Comparison of ENCODE assay signal across 18 cellular contexts in the genomic region with DNA sequence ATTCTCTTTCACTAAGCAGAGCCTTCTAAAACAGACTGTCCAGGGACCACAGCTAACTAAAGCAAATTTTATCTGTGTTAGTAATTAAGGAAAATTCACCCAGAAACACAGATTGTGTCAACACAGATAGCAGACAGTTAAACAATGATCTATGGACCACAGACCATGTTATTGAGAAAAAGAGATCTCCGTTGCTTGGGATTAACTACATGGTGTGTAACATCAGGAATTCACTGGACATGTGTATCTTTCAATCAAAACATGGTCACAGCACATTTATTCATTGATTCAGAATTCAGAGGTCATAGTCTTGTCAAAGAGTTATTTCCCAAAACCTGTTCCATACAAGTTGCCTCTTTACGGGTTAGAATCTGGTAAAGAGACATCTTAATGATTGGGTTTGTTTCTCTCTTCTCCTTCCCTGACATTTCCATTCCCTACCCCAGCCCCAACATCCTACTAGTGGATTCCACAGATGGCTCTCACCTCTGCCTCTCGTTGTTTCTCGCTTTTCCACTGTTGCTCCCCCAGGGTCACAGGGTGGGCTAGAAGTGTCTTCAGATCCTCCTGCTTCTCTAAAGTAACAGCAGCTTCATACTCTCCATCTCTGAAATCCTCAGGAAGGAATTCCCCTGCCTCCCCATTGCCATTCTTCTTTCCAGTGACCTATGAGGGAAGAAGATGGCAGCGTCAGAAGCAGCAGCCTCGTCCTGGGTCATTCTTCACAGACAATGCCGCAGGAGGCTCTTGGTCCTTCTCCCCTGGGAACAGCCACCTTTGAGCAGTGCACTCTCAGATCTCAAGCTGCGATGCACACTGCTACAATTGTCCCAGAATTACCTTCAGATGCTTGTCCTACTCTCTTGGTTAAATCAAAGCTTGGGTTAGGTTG. TPM values are rescaled to one million over a fixed set of nuclear protein-coding genes. Genes with fewer than 3 reads are reported as not detected.
DNase-seq lines count a peak whose midpoint lies in the region; ATAC-seq and TF ChIP-seq lines count a peak whose summit lies in the region.
"Had no signal": no experiment of that assay in that cellular context is flagged by ENCODE, and none has a peak within 500 bp of the region (broad histone marks: within the 10 kb centered on the region; RNA-seq: fewer than 3 reads in every experiment).

No MANE protein-coding gene starts in this region.

- H3K9me3 ChIP-seq in GM23248 (ENCODE audit: low read depth) (no peaks in the 10 kb centered on the region), SJSA1 (replicated peaks) (no peaks in the 10 kb centered on the region), right atrium auricular region (no peaks in the 10 kb centered on the region), BE2C (no peaks in the 10 kb centered on the region)
- H3K9me3 ChIP-seq: left lung, testis had no signal

- no peak overlapping the region for H3K4me3 ChIP-seq in GM23248
- peak overlapping the region; percentile 25 for H3K4me3 ChIP-seq in SJSA1
- H3K4me3 ChIP-seq in right atrium auricular region = peak overlapping the region; percentile 54 to 57
- no peak overlapping the region for H3K4me3 ChIP-seq in BE2C (ENCODE audit: low read depth, low read length)
- H3K4me3 ChIP-seq: K562, left lung, testis had no signal

- H3K79me2 ChIP-seq in GM23248 (ENCODE audit: insufficient read depth) = no peaks in the 10 kb centered on the region

- no peaks in the 10 kb centered on the region for H3K9me2 ChIP-seq in GM23248 (ENCODE audit: insufficient read depth)

- H4K20me1 ChIP-seq in GM23248 (ENCODE audit: insufficient read depth) = no peaks in the 10 kb centered on the region

- no peak overlapping the region for H3K9ac ChIP-seq in GM23248

- 94 to 96% methylated on average over 8 of the region's 8 CpGs for WGBS in GM23248 (ENCODE audit: low coverage in 1 of 2, low lambda C conversion rate in 2 of 2, missing lambda C conversion rate in 2 of 2), 2 experiments

- DNase-seq in GM23248 (no peak), SJSA1 (ENCODE audit: low read depth in 1 of 2, low spot score in 2 of 2) (peak in 1 of 2 experiments; percentile 19), right atrium auricular region (ENCODE audit: low spot score) (no peak), renal cortical epithelial cell (ENCODE audit: low read depth) (peak; percentile 7), AG08395 (ENCODE audit: low spot score) (no peak), BE2C (no peak)
- DNase-seq: activated CD4-positive, alpha-beta memory T cell treated with anti-CD3 and anti-CD28 coated beads for 36 hours; activated T-cell treated with anti-CD3 and anti-CD28 coated beads, Interleukin-2, amount 50 U/mL, for 48 hours; left lung; naive thymus-derived CD8-positive, alpha-beta T cell; NCI-H774; retina; stimulated activated CD4-positive, alpha-beta T cell treated with anti-CD3 and anti-CD28 coated beads, Interleukin-4, amount 100 ng/mL, for 4 hours; testis had no signal

- no peak overlapping the region; the same call in 1 of the 2 replicates for H2AFZ ChIP-seq in GM23248

- ATAC-seq in HG02759 (IDR thresholded peaks at IDR 0.05; ENCODE audit: unreplicated experiment) = no peak
- ATAC-seq in HG03280 (IDR thresholded peaks at IDR 0.05; ENCODE audit: unreplicated experiment) = no peak
- ATAC-seq: activated naive CD4-positive, alpha-beta T cell treated with anti-CD3 and anti-CD28 coated beads, Interleukin-2, amount 50 U/mL, for 72 hours; K562; naive thymus-derived CD8-positive, alpha-beta T cell had no signal

- H3K27ac ChIP-seq in GM23248 (no peak overlapping the region), SJSA1 (peak overlapping the region; percentile 79), right atrium auricular region (peak overlapping the region; percentile 83 to 85)
- H3K27ac ChIP-seq: left lung, testis had no signal

- no peaks in the 10 kb centered on the region for H3K36me3 ChIP-seq in GM23248 (ENCODE audit: low read depth)
- peaks cover 38% of the 10 kb centered on the region for H3K36me3 ChIP-seq in SJSA1
- peaks cover 45% of the 10 kb centered on the region for H3K36me3 ChIP-seq in right atrium auricular region
- no peaks in the 10 kb centered on the region for H3K36me3 ChIP-seq in BE2C
- H3K36me3 ChIP-seq: left lung had no signal

- TF ChIP-seq CTCF in right atrium auricular region (IDR thresholded peaks at IDR 0.05) (no peak), BE2C (IDR thresholded peaks at IDR 0.05; ENCODE audit: low read depth, low read length) (no peak)

- no peaks in the 10 kb centered on the region for H3F3A ChIP-seq in GM23248 (ENCODE audit: insufficient read depth)

- H3K4me1 ChIP-seq in GM23248 (ENCODE audit: insufficient read depth) (peaks cover 32% of the 10 kb centered on the region), SJSA1 (replicated peaks) (peaks cover 34% of the 10 kb centered on the region), right atrium auricular region (peaks cover 0 to 19% of the 10 kb centered on the region in 2 donors), BE2C (peaks cover 6% of the 10 kb centered on the region)
- H3K4me1 ChIP-seq: left lung had no signal

- H3K27me3 ChIP-seq in GM23248 (replicated peaks; ENCODE audit: insufficient read depth) (no peaks in the 10 kb centered on the region), SJSA1 (replicated peaks) (no peaks in the 10 kb centered on the region), right atrium auricular region (no peaks in the 10 kb centered on the region), BE2C (no peaks in the 10 kb centered on the region)
- H3K27me3 ChIP-seq: left lung, testis had no signal

- in situ Hi-C loops in GM23248 (cut with MboI) = no loop called here

- peak overlapping the region; percentile 63 for H3K4me2 ChIP-seq in GM23248 (ENCODE audit: unreplicated experiment)

RNA-seq across cellular contexts. Expression of a gene that starts 1.0 kb away (rescaled TPM):
- total RNA-seq in GM23248 (2014; rRNA removed; shearing (Covaris generic)) = 8.3 and 10.9 TPM in 2 replicates
- polyA plus RNA-seq in GM23248 (2016; fragmentation: Nextera tagmentation; extraction: Ambion mirVana) = 3.6 and 3.7 TPM in 2 replicates
- total RNA-seq in SJSA1 (2014; rRNA removed; shearing (Covaris generic)) = 25.3 and 29.8 TPM in 2 replicates
- total RNA-seq in right atrium auricular region = 1,000 to 10,000 TPM; 3,842 to 8,672 TPM
- total RNA-seq in renal cortical epithelial cell = 12.6 and 123 TPM in 2 replicates
- not detected for polyA plus RNA-seq in BE2C (2012; ENCODE audit: insufficient read depth, insufficient read length, low read depth)
- total RNA-seq: activated CD4-positive, alpha-beta memory T cell treated with anti-CD3 and anti-CD28 coated beads for 36 hours; activated naive CD4-positive, alpha-beta T cell treated with anti-CD3 and anti-CD28 coated beads, Interleukin-2, amount 50 U/mL, for 72 hours; K562; naive thymus-derived CD8-positive, alpha-beta T cell had no signal
- polyA plus RNA-seq: K562; naive thymus-derived CD8-positive, alpha-beta T cell had no signal

RNA-seq across cellular contexts. Expression of a gene that starts 48.2 kb away (rescaled TPM):
- 31.3 and 31.5 TPM in 2 replicates for total RNA-seq in GM23248 (2014; rRNA removed; shearing (Covaris generic))
- polyA plus RNA-seq in GM23248 (2016; fragmentation: Nextera tagmentation; extraction: Ambion mirVana) = 51.1 and 54.6 TPM in 2 replicates
- 60.7 and 79.0 TPM in 2 replicates for total RNA-seq in SJSA1 (2014; rRNA removed; shearing (Covaris generic))
- 10 to 100 TPM; 23.3 to 24.6 TPM for total RNA-seq in right atrium auricular region
- 26.5 and 45.7 TPM in 2 replicates for total RNA-seq in renal cortical epithelial cell
- polyA plus RNA-seq in BE2C (2012; ENCODE audit: insufficient read depth, insufficient read length, low read depth) = 44.6 TPM

Comparison
In these comparisons a context has a peak if more than half of its experiments do, and no peak if none do; other contexts are left out.
1. H3K4me3 ChIP-seq: peak in SJSA1 (single experiment) and right atrium auricular region (2 of 2); none in GM23248 (single experiment) and BE2C (single experiment).
2. RNA of a gene that starts 1.0 kb away (total RNA-seq): 3,842 to 8,672 TPM in right atrium auricular region; 25.3 to 29.8 TPM in SJSA1, 12.6 to 123 TPM in renal cortical epithelial cell and 8.3 to 10.9 TPM in GM23248; every median in the first group is over 10 times any median in the second.